22 cellular contexts compared by ENCODE assay signal in genomic region chr12:4301932-4302501, GRCh38. TPM values are rescaled to one million over a fixed set of nuclear protein-coding genes. Genes with fewer than 3 reads are reported as not detected.
DNase-seq lines count a peak whose midpoint lies in the region; ATAC-seq and TF ChIP-seq lines count a peak whose summit lies in the region.
"Had no signal": no experiment of that assay in that cellular context is flagged by ENCODE, and none has a peak within 500 bp of the region (broad histone marks: within the 10 kb centered on the region; RNA-seq: fewer than 3 reads in every experiment).

No MANE protein-coding gene starts in this region.

- no peaks in the 10 kb centered on the region for H3K27me3 ChIP-seq in GM23338 (ENCODE audit: insufficient read depth)

- H3K36me3 Mint-ChIP-seq in activated T-cell treated with anti-CD3 and anti-CD28 coated beads, Interleukin-2, amount 50 U/mL, for 72 hours (ENCODE audit: insufficient read depth in 2 of 2) = peaks cover 13 to 63% of the 10 kb centered on the region in 2 donors
- H3K36me3 Mint-ChIP-seq in GM23338 (ENCODE audit: low read depth) (peaks cover 92% of the 10 kb centered on the region), progenitor cell of endocrine pancreas (ENCODE audit: insufficient read depth) (peaks cover 55% of the 10 kb centered on the region), T-cell (peaks cover 72% of the 10 kb centered on the region)
- peaks cover 79% of the 10 kb centered on the region for H3K36me3 Mint-ChIP-seq in activated naive CD8-positive, alpha-beta T cell treated with anti-CD3 and anti-CD28 coated beads, Interleukin-2, amount 50 U/mL, for 24 hours (ENCODE audit: low read depth)

- no peaks in the 10 kb centered on the region for H3K27me3 Mint-ChIP-seq in activated T-cell treated with anti-CD3 and anti-CD28 coated beads, Interleukin-2, amount 50 U/mL, for 72 hours (ENCODE audit: low read depth)
- H3K27me3 Mint-ChIP-seq in GM23338 (ENCODE audit: insufficient read depth, low read depth, poor library complexity) = peaks cover 12% of the 10 kb centered on the region
- H3K27me3 Mint-ChIP-seq in activated naive CD8-positive, alpha-beta T cell treated with anti-CD3 and anti-CD28 coated beads, Interleukin-2, amount 50 U/mL, for 24 hours = no peaks in the 10 kb centered on the region
- no peaks in the 10 kb centered on the region for H3K27me3 Mint-ChIP-seq in progenitor cell of endocrine pancreas
- no peaks in the 10 kb centered on the region for H3K27me3 Mint-ChIP-seq in T-cell

- TF ChIP-seq CTCF in GM23338 (conservative IDR thresholded peaks at IDR 0.05; ENCODE audit: low read depth in 2 of 2) = no peak
- no peak for TF ChIP-seq CTCF in progenitor cell of endocrine pancreas (IDR thresholded peaks at IDR 0.05; ENCODE audit: unreplicated experiment)

- H4K20me1 ChIP-seq in GM23338 (replicated peaks; ENCODE audit: insufficient read depth) = peaks cover 66% of the 10 kb centered on the region

- H3F3A ChIP-seq in GM23338 (replicated peaks; ENCODE audit: low read depth) = peaks cover 75% of the 10 kb centered on the region

- no peak for ATAC-seq in activated T-cell treated with anti-CD3 and anti-CD28 coated beads, Interleukin-2, amount 50 U/mL, for 72 hours (replicated peaks in 1 of 2)
- ATAC-seq in GM23338 (no peak), T-cell (replicated peaks in 1 of 4) (no peak)
- no peak for ATAC-seq in activated naive CD8-positive, alpha-beta T cell treated with anti-CD3 and anti-CD28 coated beads, Interleukin-2, amount 50 U/mL, for 24 hours
- ATAC-seq: left lobe of liver, psoas muscle had no signal

- H3K4me2 ChIP-seq in GM23338 = no peak overlapping the region

- H3K4me3 ChIP-seq in GM23338 = no peak overlapping the region
- H3K4me3 ChIP-seq: psoas muscle had no signal

- H3K4me3 Mint-ChIP-seq in activated T-cell treated with anti-CD3 and anti-CD28 coated beads, Interleukin-2, amount 50 U/mL, for 72 hours = no peak overlapping the region
- no peak overlapping the region for H3K4me3 Mint-ChIP-seq in GM23338
- no peak overlapping the region for H3K4me3 Mint-ChIP-seq in activated naive CD8-positive, alpha-beta T cell treated with anti-CD3 and anti-CD28 coated beads, Interleukin-2, amount 50 U/mL, for 24 hours
- H3K4me3 Mint-ChIP-seq in progenitor cell of endocrine pancreas (ENCODE audit: low read depth) = no peak overlapping the region
- no peak overlapping the region for H3K4me3 Mint-ChIP-seq in T-cell

- H3K4me1 Mint-ChIP-seq in activated T-cell treated with anti-CD3 and anti-CD28 coated beads, Interleukin-2, amount 50 U/mL, for 72 hours (ENCODE audit: low read depth) = peaks cover 4% of the 10 kb centered on the region
- H3K4me1 Mint-ChIP-seq in GM23338 = peaks cover 29% of the 10 kb centered on the region
- peaks cover 15% of the 10 kb centered on the region for H3K4me1 Mint-ChIP-seq in activated naive CD8-positive, alpha-beta T cell treated with anti-CD3 and anti-CD28 coated beads, Interleukin-2, amount 50 U/mL, for 24 hours
- H3K4me1 Mint-ChIP-seq in progenitor cell of endocrine pancreas (ENCODE audit: low read depth) = peaks cover 4% of the 10 kb centered on the region
- H3K4me1 Mint-ChIP-seq in T-cell = peaks cover 0 to 12% (median 4%) of the 10 kb centered on the region in 3 donors

- no peaks in the 10 kb centered on the region for H3K9me3 Mint-ChIP-seq in activated T-cell treated with anti-CD3 and anti-CD28 coated beads, Interleukin-2, amount 50 U/mL, for 72 hours
- H3K9me3 Mint-ChIP-seq in GM23338 (no peaks in the 10 kb centered on the region), progenitor cell of endocrine pancreas (ENCODE audit: low read depth) (no peaks in the 10 kb centered on the region), T-cell (no peaks in the 10 kb centered on the region)
- H3K9me3 Mint-ChIP-seq in activated naive CD8-positive, alpha-beta T cell treated with anti-CD3 and anti-CD28 coated beads, Interleukin-2, amount 50 U/mL, for 24 hours = no peaks in the 10 kb centered on the region

- CTCF ChIA-PET in T-cell (lab: Charles Lee) = interaction anchor here in 1 of 2 donors (0.7 kb wide), 1 partner anchor 400 kb away, joined by 6 read pairs; no protein-coding TSS in a partner anchor

- H3K27ac Mint-ChIP-seq in activated T-cell treated with anti-CD3 and anti-CD28 coated beads, Interleukin-2, amount 50 U/mL, for 72 hours = peak overlapping the region; percentile 87
- peak overlapping the region; percentile 52; the same call in 1 of the 2 replicates for H3K27ac Mint-ChIP-seq in GM23338
- H3K27ac Mint-ChIP-seq in activated naive CD8-positive, alpha-beta T cell treated with anti-CD3 and anti-CD28 coated beads, Interleukin-2, amount 50 U/mL, for 24 hours = peak overlapping the region; percentile 32
- H3K27ac Mint-ChIP-seq in progenitor cell of endocrine pancreas = peak overlapping the region; percentile 23
- peak overlapping the region in 1 of 2 donors; percentile 64 for H3K27ac Mint-ChIP-seq in T-cell

- POLR2A ChIA-PET in T-cell (lab: Charles Lee) = interaction anchor here (0.6 to 0.8 kb wide), 4 partner anchors 15 to 373 kb away, joined by 3 to 8 read pairs (median 5); no protein-coding TSS in a partner anchor

- H3K4me1 ChIP-seq in GM23338 (ENCODE audit: insufficient read depth) = peaks cover 11% of the 10 kb centered on the region
- H3K4me1 ChIP-seq: psoas muscle had no signal

- H3K9me2 ChIP-seq in GM23338 (ENCODE audit: insufficient read depth) = no peaks in the 10 kb centered on the region

- no peak overlapping the region for H2AFZ ChIP-seq in GM23338

- H3K79me2 ChIP-seq in GM23338 (replicated peaks; ENCODE audit: insufficient read depth) = peaks cover 37% of the 10 kb centered on the region

- DNase-seq in activated T-cell treated with anti-CD3 and anti-CD28 coated beads, Interleukin-2, amount 50 U/mL, for 72 hours = no peak
- no peak for DNase-seq in activated T-cell treated with anti-CD3 and anti-CD28 coated beads for 4 hours
- no peak for DNase-seq in GM23338 (ENCODE audit: low spot score)
- no peak for DNase-seq in activated naive CD8-positive, alpha-beta T cell treated with anti-CD3 and anti-CD28 coated beads, Interleukin-2, amount 50 U/mL, for 24 hours
- DNase-seq in progenitor cell of endocrine pancreas (ENCODE audit: low spot score, unreplicated experiment) = no peak
- no peak for DNase-seq in T-cell
- no peak for DNase-seq in ureter (ENCODE audit: low spot score)
- no peak for DNase-seq in NCI-H226
- DNase-seq: activated CD4-positive, alpha-beta T cell treated with anti-CD3 and anti-CD28 coated beads, Interleukin-2, amount 50 U/mL, for 48 hours; activated CD4-positive, CD25-positive, alpha-beta regulatory T cell; anterior cingulate cortex; C1 segment of cervical spinal cord; caudate nucleus; DMS 273 treated with DMSO at 0.1 percent for 48 hours; GOT3; Kasumi-1; NCI-H1694 treated with DMSO at 0.1 percent for 48 hours; NCI-H69; psoas muscle; stimulated activated CD4-positive, alpha-beta T cell treated with anti-CD3 and anti-CD28 coated beads, Interleukin-4, amount 100 ng/mL, for 24 hours had no signal

- H3K27ac ChIP-seq in GM23338 (ENCODE audit: low read depth) = peak overlapping the region; percentile 59
- H3K27ac ChIP-seq: epithelial cell of prostate, psoas muscle had no signal

- peaks cover 54% of the 10 kb centered on the region for H3K36me3 ChIP-seq in GM23338 (ENCODE audit: insufficient read depth)

TF ChIP-seq in GM23338, 12 proteins besides CTCF, POLR2A, EP300 and RAD21:
- TF ChIP-seq POLR2AphosphoS5 (IDR thresholded peaks at IDR 0.05; ENCODE audit: low read depth) (0 out of 2 replicates have a peak, but pooled peaks have one; percentile 23), ETS1 (IDR thresholded peaks at IDR 0.05) (no peak)

RNA-seq across cellular contexts. Expression of gene TIGAR, which starts 19.0 kb away (rescaled TPM):
- 10 to 100 TPM; 16.1 to 22.5 TPM for total RNA-seq in activated T-cell treated with anti-CD3 and anti-CD28 coated beads, Interleukin-2, amount 50 U/mL, for 72 hours
- 10.4 and 17.0 TPM in 2 replicates for total RNA-seq in GM23338 (2014; rRNA removed; shearing (Covaris generic))
- 9.3 and 13.3 TPM in 2 replicates for polyA plus RNA-seq in GM23338 (2016; fragmentation: Nextera tagmentation; extraction: Ambion mirVana)
- total RNA-seq in progenitor cell of endocrine pancreas (18.2 and 21.6 TPM in 2 replicates), T-cell (10 to 100 TPM in 1 of 5 donors, 1 to 10 TPM in 4; 6.7 to 11.4 (median 7.5) TPM), ureter (14.3 TPM)

RNA-seq across cellular contexts. Expression of gene CCND2, which starts 28.5 kb away (rescaled TPM):
- 100 to 1,000 TPM; 445 to 502 TPM for total RNA-seq in activated T-cell treated with anti-CD3 and anti-CD28 coated beads, Interleukin-2, amount 50 U/mL, for 72 hours
- 208 and 224 TPM in 2 replicates for total RNA-seq in GM23338 (2014; rRNA removed; shearing (Covaris generic))
- 70.1 and 75.6 TPM in 2 replicates for polyA plus RNA-seq in GM23338 (2016; fragmentation: Nextera tagmentation; extraction: Ambion mirVana)
- total RNA-seq in progenitor cell of endocrine pancreas = 463 and 471 TPM in 2 replicates
- total RNA-seq in T-cell = 100 to 1,000 TPM; 148 to 218 (median 172) TPM
- 108 TPM for total RNA-seq in ureter
